In genomic region chr16:82055728-82056549, GRCh38 we compare ENCODE assay signal across 1 cellular context.
TF ChIP-seq lines count a peak whose summit lies in the region.

No MANE protein-coding gene starts in this region.

TF ChIP-seq in WTC11, 78 proteins besides CTCF, POLR2A, EP300 and RAD21:
- no peak for TF ChIP-seq ZNF121 (CRISPR knock-in tag; IDR thresholded peaks at IDR 0.05)
- peak; percentile 23 for TF ChIP-seq GABPB1 (CRISPR knock-in tag; IDR thresholded peaks at IDR 0.05)
TF ChIP-seq in WTC11: peak in this region for 1.
